1 cellular context compared by ENCODE assay signal in genomic region chr13:40801255-40802217, GRCh38.
TF ChIP-seq lines count a peak whose summit lies in the region.

No MANE protein-coding gene starts in this region.

TF ChIP-seq in WTC11, 78 proteins besides CTCF, POLR2A, EP300 and RAD21 (continued from another document):
- TF ChIP-seq HMGXB4 (CRISPR knock-in tag; IDR thresholded peaks at IDR 0.05) (no peak), ZMAT4 (CRISPR knock-in tag; IDR thresholded peaks at IDR 0.05) (no peak), CREB1 (CRISPR knock-in tag; IDR thresholded peaks at IDR 0.05) (no peak), JUN (CRISPR knock-in tag; IDR thresholded peaks at IDR 0.05) (no peak), CREM (CRISPR knock-in tag; IDR thresholded peaks at IDR 0.05) (no peak), ZNF219 (CRISPR knock-in tag; IDR thresholded peaks at IDR 0.05; ENCODE audit: borderline replicate concordance) (no peak), CDX4 (CRISPR knock-in tag; IDR thresholded peaks at IDR 0.05; ENCODE audit: borderline replicate concordance) (no peak), PREB (CRISPR knock-in tag; IDR thresholded peaks at IDR 0.05; ENCODE audit: borderline replicate concordance) (no peak)
- TF ChIP-seq, protein P1, sequence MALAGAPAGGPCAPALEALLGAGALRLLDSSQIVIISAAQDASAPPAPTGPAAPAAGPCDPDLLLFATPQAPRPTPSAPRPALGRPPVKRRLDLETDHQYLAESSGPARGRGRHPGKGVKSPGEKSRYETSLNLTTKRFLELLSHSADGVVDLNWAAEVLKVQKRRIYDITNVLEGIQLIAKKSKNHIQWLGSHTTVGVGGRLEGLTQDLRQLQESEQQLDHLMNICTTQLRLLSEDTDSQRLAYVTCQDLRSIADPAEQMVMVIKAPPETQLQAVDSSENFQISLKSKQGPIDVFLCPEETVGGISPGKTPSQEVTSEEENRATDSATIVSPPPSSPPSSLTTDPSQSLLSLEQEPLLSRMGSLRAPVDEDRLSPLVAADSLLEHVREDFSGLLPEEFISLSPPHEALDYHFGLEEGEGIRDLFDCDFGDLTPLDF (CRISPR knock-in tag; IDR thresholded peaks at IDR 0.05) = no peak
- TF ChIP-seq, protein P2, sequence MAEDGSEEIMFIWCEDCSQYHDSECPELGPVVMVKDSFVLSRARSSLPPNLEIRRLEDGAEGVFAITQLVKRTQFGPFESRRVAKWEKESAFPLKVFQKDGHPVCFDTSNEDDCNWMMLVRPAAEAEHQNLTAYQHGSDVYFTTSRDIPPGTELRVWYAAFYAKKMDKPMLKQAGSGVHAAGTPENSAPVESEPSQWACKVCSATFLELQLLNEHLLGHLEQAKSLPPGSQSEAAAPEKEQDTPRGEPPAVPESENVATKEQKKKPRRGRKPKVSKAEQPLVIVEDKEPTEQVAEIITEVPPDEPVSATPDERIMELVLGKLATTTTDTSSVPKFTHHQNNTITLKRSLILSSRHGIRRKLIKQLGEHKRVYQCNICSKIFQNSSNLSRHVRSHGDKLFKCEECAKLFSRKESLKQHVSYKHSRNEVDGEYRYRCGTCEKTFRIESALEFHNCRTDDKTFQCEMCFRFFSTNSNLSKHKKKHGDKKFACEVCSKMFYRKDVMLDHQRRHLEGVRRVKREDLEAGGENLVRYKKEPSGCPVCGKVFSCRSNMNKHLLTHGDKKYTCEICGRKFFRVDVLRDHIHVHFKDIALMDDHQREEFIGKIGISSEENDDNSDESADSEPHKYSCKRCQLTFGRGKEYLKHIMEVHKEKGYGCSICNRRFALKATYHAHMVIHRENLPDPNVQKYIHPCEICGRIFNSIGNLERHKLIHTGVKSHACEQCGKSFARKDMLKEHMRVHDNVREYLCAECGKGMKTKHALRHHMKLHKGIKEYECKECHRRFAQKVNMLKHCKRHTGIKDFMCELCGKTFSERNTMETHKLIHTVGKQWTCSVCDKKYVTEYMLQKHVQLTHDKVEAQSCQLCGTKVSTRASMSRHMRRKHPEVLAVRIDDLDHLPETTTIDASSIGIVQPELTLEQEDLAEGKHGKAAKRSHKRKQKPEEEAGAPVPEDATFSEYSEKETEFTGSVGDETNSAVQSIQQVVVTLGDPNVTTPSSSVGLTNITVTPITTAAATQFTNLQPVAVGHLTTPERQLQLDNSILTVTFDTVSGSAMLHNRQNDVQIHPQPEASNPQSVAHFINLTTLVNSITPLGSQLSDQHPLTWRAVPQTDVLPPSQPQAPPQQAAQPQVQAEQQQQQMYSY (CRISPR knock-in tag; IDR thresholded peaks at IDR 0.05) = no peak
